Comparison of ENCODE assay signal across 21 cellular contexts in genomic region chr5:128263357-128263756, GRCh38.
"Had no signal": no experiment of that assay in that cellular context is flagged by ENCODE, and none has a peak within 500 bp of the region (broad histone marks: within the 10 kb centered on the region; RNA-seq: fewer than 3 reads in every experiment).

No MANE protein-coding gene starts in this region.

- ATAC-seq: foreskin keratinocyte; left lung; naive thymus-derived CD8-positive, alpha-beta T cell; pancreas; right cardiac atrium; T-helper 17 cell; upper lobe of right lung had no signal

- DNase-seq: activated CD4-positive, alpha-beta T cell treated with anti-CD3 and anti-CD28 coated beads for 4 hours; activated CD4-positive, alpha-beta T cell treated with anti-CD3 and anti-CD28 coated beads, Interleukin-2, amount 50 U/mL, for 48 hours; activated CD4-positive, CD25-positive, alpha-beta regulatory T cell; activated naive CD4-positive, alpha-beta T cell treated with Interleukin-2 at 50 U/mL for 16 hours; activated naive CD8-positive, alpha-beta T cell treated with anti-CD3 and anti-CD28 coated beads for 36 hours; activated T-cell treated with anti-CD3 and anti-CD28 coated beads, Interleukin-2, amount 50 U/mL, for 48 hours; effector CD4-positive, alpha-beta T cell; foreskin keratinocyte; hippocampal formation; kidney glomerular epithelial cell; left lung; mammary epithelial cell; naive thymus-derived CD8-positive, alpha-beta T cell; pancreas; psoas muscle; stimulated activated CD4-positive, alpha-beta T cell treated with anti-CD3 and anti-CD28 coated beads, Interleukin-12 subunit alpha, Interleukin-12 subunit beta, amount 100 ng/mL, for 4 hours; substantia nigra; T-helper 17 cell; thyroid gland; upper lobe of right lung had no signal

- H3K27me3 ChIP-seq: foreskin keratinocyte, left lung, thyroid gland, upper lobe of right lung had no signal

- H3K27ac ChIP-seq: foreskin keratinocyte, left lung, pancreas, psoas muscle, thyroid gland, upper lobe of right lung had no signal

- H3K4me3 ChIP-seq: left lung, pancreas, psoas muscle, thyroid gland, upper lobe of right lung had no signal

- H3K9me3 ChIP-seq: pancreas, psoas muscle, thyroid gland, upper lobe of right lung had no signal

- H3K36me3 ChIP-seq: left lung, pancreas, thyroid gland, upper lobe of right lung had no signal

- H3K4me1 ChIP-seq: foreskin keratinocyte, left lung, pancreas, psoas muscle, thyroid gland, upper lobe of right lung had no signal
